Comparison of ENCODE assay signal across 1 cellular context in the genomic region with DNA sequence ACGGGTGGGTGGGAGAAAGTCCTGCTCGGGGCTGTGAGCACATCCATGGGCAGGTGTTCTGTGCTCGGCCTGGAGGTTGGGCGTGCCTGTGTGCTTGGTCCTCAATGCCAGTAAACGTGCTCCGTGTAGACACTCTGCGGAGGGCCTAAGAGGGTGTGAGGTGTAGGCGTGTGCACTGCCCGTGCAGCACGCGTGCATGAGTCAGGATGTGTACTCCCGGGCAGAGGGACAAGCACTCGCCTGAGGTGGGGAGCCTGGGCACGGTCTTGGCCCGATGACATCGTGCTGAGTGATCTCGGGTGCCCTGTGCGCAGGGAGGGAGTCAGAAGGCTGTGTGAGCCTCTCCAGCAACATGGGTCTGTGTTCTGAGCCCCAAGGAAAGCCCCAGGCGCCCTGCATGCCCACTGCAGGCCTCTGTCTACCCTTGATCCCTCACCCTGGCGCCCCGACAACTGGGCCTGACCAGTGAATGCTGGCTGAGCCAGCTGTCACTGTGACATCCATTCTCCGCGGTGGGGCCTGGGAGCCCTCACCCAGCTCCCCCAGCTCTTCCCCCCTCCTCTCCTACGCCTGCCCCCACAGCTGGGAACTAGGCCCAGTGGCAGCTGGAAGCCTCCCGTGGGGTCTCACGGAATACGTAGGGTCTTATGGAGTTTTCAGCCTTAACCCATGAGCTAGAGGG.
A peak's percentile ranks its signal among the peaks of the same experiment; 100 is the strongest.
TF ChIP-seq lines count a peak whose summit lies in the region.

No MANE protein-coding gene starts in this region.

TF ChIP-seq in K562, 482 proteins besides CTCF, POLR2A, EP300 and RAD21:
- TF ChIP-seq, protein P1, sequence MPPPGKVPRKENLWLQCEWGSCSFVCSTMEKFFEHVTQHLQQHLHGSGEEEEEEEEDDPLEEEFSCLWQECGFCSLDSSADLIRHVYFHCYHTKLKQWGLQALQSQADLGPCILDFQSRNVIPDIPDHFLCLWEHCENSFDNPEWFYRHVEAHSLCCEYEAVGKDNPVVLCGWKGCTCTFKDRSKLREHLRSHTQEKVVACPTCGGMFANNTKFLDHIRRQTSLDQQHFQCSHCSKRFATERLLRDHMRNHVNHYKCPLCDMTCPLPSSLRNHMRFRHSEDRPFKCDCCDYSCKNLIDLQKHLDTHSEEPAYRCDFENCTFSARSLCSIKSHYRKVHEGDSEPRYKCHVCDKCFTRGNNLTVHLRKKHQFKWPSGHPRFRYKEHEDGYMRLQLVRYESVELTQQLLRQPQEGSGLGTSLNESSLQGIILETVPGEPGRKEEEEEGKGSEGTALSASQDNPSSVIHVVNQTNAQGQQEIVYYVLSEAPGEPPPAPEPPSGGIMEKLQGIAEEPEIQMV (tag; conservative IDR thresholded peaks at IDR 0.05; ENCODE audit: low read depth): no peak
- peak; percentile 41; the same call in 1 of the 2 replicates for TF ChIP-seq RBFOX2 (IDR thresholded peaks at IDR 0.05; ENCODE audit: low read depth, low read length)
TF ChIP-seq in K562: peak in this region for 1.
